ENCODE assay signal across 8 cellular contexts in the genomic region with DNA sequence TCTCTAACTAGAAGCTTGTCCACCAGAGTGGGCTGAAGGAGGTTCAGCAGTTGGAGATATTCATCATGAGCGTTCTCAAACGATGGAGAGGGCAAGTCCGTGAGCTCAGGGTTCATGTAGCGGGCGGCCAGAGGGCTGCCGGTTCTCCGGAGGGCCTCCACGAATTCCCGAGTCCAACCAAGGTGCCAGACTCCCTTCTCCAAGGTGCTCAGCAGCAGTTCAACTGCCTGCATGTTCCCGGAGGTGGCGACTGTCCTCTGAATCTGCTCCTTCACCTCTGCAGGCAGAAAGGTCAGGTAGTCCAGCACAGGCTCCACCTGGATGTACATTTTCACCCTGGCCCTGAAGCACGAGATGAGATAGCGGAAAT. TPM values are rescaled to one million over a fixed set of nuclear protein-coding genes. Genes with fewer than 3 reads are reported as not detected.
DNase-seq lines count a peak whose midpoint lies in the region; ATAC-seq, FAIRE-seq and TF ChIP-seq lines count a peak whose summit lies in the region.

No MANE protein-coding gene starts in this region.

- H3K9me3 ChIP-seq in sigmoid colon = no peaks in the 10 kb centered on the region

- H3K4me3 ChIP-seq in sigmoid colon = peak overlapping the region; percentile 65 to 93 (median 82)

- ATAC-seq in HG02588 (IDR thresholded peaks at IDR 0.05; ENCODE audit: unreplicated experiment) = peak; percentile 5
- peak; percentile 21 for ATAC-seq in left ventricle myocardium superior

- no peak for DNase-seq in GM18507 (ENCODE audit: extremely low spot score, insufficient read length, low read depth)
- DNase-seq in NCI-H774 (lab: John Stamatoyannopoulos, UW) = peak; percentile 9
- DNase-seq in activated naive CD4-positive, alpha-beta T cell treated with anti-CD3 and anti-CD28 coated beads, Interleukin-2, amount 50 U/mL, for 16 hours = peak; percentile 19
- DNase-seq in left ventricle myocardium superior = peak; percentile 41
- DNase-seq in sigmoid colon = no peak
- DNase-seq in midbrain (lab: John Stamatoyannopoulos, UW) = no peak
- no peak for DNase-seq in GDM1 (lab: John Stamatoyannopoulos, UW)

- no peak for TF ChIP-seq CTCF in sigmoid colon (IDR thresholded peaks at IDR 0.05)

- no peaks in the 10 kb centered on the region for H3K27me3 ChIP-seq in sigmoid colon

- intact Hi-C loops in left ventricle myocardium superior (cut with micrococcal nuclease) = no loop called here
- intact Hi-C loops in sigmoid colon (cut with DNase I) = no loop called here

- no peaks in the 10 kb centered on the region for H3K36me3 ChIP-seq in sigmoid colon

- peaks cover 0 to 22% (median 12%) of the 10 kb centered on the region in 4 donors for H3K4me1 ChIP-seq in sigmoid colon

- H3K27ac ChIP-seq in sigmoid colon = peak overlapping the region; percentile 77 to 87 (median 80)

- 1 to 8% methylated on average over 13 of the region's 13 CpGs for WGBS in sigmoid colon, 2 donors

- TF ChIP-seq POLR2A in sigmoid colon (IDR thresholded peaks at IDR 0.05) = no peak

- no peak for TF ChIP-seq EP300 in sigmoid colon (IDR thresholded peaks at IDR 0.05)

- peak; percentile 47 for FAIRE-seq in GM18507 (lab: Jason Lieb, UNC)

RNA-seq across cellular contexts. Expression of a gene that starts 0.6 kb away (rescaled TPM):
- 5.9 TPM for total RNA-seq in left ventricle myocardium superior
- total RNA-seq in sigmoid colon = 10 to 100 TPM in 3 of 4 donors, 1 to 10 TPM in 1; 8.8 to 14.6 (median 11.1) TPM
- 10 to 100 TPM in 2 of 3 donors, 1 to 10 TPM in 1; 9.0 to 16.0 (median 12.0) TPM for polyA plus RNA-seq in sigmoid colon

RNA-seq across cellular contexts. Expression of a gene that starts 26.0 kb away (rescaled TPM):
- total RNA-seq in left ventricle myocardium superior = 9.5 TPM
- total RNA-seq in sigmoid colon = 10 to 100 TPM; 10.9 to 24.8 (median 11.2) TPM
- 10 to 100 TPM; 24.1 to 27.6 (median 24.3) TPM for polyA plus RNA-seq in sigmoid colon

Comparison
In these comparisons a context has a peak if more than half of its experiments do, and no peak if none do; other contexts are left out.
1. DNase-seq: peak in NCI-H774 (single experiment), activated naive CD4-positive, alpha-beta T cell treated with anti-CD3 and anti-CD28 coated beads, Interleukin-2, amount 50 U/mL, for 16 hours (single experiment) and left ventricle myocardium superior (single experiment); none in GM18507 (single experiment), sigmoid colon (single experiment), midbrain (single experiment) and GDM1 (single experiment).